ENCODE assay signal across 8 cellular contexts in genomic region chr1:27349784-27350672, GRCh38. TPM values are rescaled to one million over a fixed set of nuclear protein-coding genes. Genes with fewer than 3 reads are reported as not detected.
A peak's percentile ranks its signal among the peaks of the same experiment; 100 is the strongest.
DNase-seq lines count a peak whose midpoint lies in the region; ATAC-seq and TF ChIP-seq lines count a peak whose summit lies in the region.

No MANE protein-coding gene starts in this region.

- no peaks in the 10 kb centered on the region for H3K27me3 ChIP-seq in SK-N-SH (ENCODE audit: insufficient read depth)
- no peaks in the 10 kb centered on the region for H3K27me3 ChIP-seq in foreskin keratinocyte
- H3K27me3 ChIP-seq in osteoblast (ENCODE audit: insufficient read depth, low read length) = no peaks in the 10 kb centered on the region

- H3F3A ChIP-seq in SK-N-SH (replicated peaks; ENCODE audit: insufficient read depth) = no peaks in the 10 kb centered on the region

- H3K36me3 ChIP-seq in SK-N-SH (replicated peaks in 1 of 2; ENCODE audit: control insufficient read depth in 1 of 2, insufficient read depth in 2 of 2, low read length in 1 of 2) (no peaks in the 10 kb centered on the region), osteoblast (ENCODE audit: insufficient read depth, low read length) (peaks cover 2% of the 10 kb centered on the region)

- H2AFZ ChIP-seq in SK-N-SH (ENCODE audit: low read depth) = no peak overlapping the region
- H2AFZ ChIP-seq in osteoblast (ENCODE audit: low read length) = peak overlapping the region; percentile 41

- H3K79me2 ChIP-seq in SK-N-SH (ENCODE audit: insufficient read depth) = no peaks in the 10 kb centered on the region
- H3K79me2 ChIP-seq in osteoblast (ENCODE audit: insufficient read depth, low read length) = no peaks in the 10 kb centered on the region

- H3K4me1 ChIP-seq in SK-N-SH (ENCODE audit: control insufficient read depth in 1 of 2, insufficient read depth in 2 of 2, low read depth in 1 of 2, low read length in 1 of 2) (peaks cover 0 to 10% of the 10 kb centered on the region in 2 experiments; a peak in 1 of 4 replicates), foreskin keratinocyte (peaks cover 5% of the 10 kb centered on the region), osteoblast (ENCODE audit: insufficient read depth, low read length) (peaks cover 2% of the 10 kb centered on the region)

- no peaks in the 10 kb centered on the region for H4K20me1 ChIP-seq in SK-N-SH (ENCODE audit: insufficient read depth)
- H4K20me1 ChIP-seq in osteoblast (ENCODE audit: insufficient read depth, low read length) = no peaks in the 10 kb centered on the region

- H3K9me3 ChIP-seq in SK-N-SH (no peaks in the 10 kb centered on the region), osteoblast (ENCODE audit: low read depth, low read length) (no peaks in the 10 kb centered on the region)

- H3K9ac ChIP-seq in SK-N-SH = no peak overlapping the region

- 73% methylated on average over 43 of the region's 84 CpGs for WGBS in SK-N-SH (ENCODE audit: low lambda C conversion rate)

- TF ChIP-seq CTCF in SK-N-SH (IDR thresholded peaks at IDR 0.05) = no peak
- TF ChIP-seq CTCF in foreskin keratinocyte (conservative IDR thresholded peaks at IDR 0.05) = peak; percentile 0
- TF ChIP-seq CTCF in osteoblast (IDR thresholded peaks at IDR 0.05; ENCODE audit: extremely low read depth, low read depth, low read length) = no peak

- H3K27ac ChIP-seq in SK-N-SH (ENCODE audit: low read depth in 2 of 2, low read length in 1 of 2) (no peak overlapping the region), foreskin keratinocyte (no peak overlapping the region), osteoblast (ENCODE audit: low read depth, low read length) (no peak overlapping the region)

- H3K9me2 ChIP-seq in SK-N-SH = no peaks in the 10 kb centered on the region

- POLR2A ChIA-PET in SK-N-SH (lab: Yijun Ruan, JAX) = interaction anchor here (1.1 to 2.6 kb wide), 4 partner anchors 8 to 49 kb away, joined by 4 to 15 read pairs (median 5); partner anchors contain the start of gene MAP3K6

- TF ChIP-seq EP300 in SK-N-SH (IDR thresholded peaks at IDR 0.05; ENCODE audit: borderline replicate concordance in 1 of 2, low read depth in 1 of 2, low read length in 1 of 2) = no peak

- peak overlapping the region in 1 of 2 experiments; percentile 39; a peak in 2 of 4 replicates for H3K4me3 ChIP-seq in SK-N-SH (ENCODE audit: low read depth in 2 of 2, low read length in 1 of 2)
- H3K4me3 ChIP-seq in osteoblast (ENCODE audit: insufficient read depth, low read length) = peak overlapping the region; percentile 65

- CTCF ChIA-PET in SK-N-SH (lab: Yijun Ruan, JAX) = interaction anchor here (0.6 to 12.3 kb wide), 18 partner anchors 8 to 306 kb away, joined by 3 to 219 read pairs (median 4); partner anchors contain the start of genes MAP3K6 and SYTL1

- 0 out of 2 replicates have a peak overlapping the region, but pooled peaks have one; percentile 47 for H3K4me2 ChIP-seq in SK-N-SH
- H3K4me2 ChIP-seq in osteoblast (ENCODE audit: insufficient read depth, low read length) = peak overlapping the region; percentile 67

- no peak for TF ChIP-seq RAD21 in SK-N-SH (IDR thresholded peaks at IDR 0.05; ENCODE audit: low read length)

- peak; percentile 28 for DNase-seq in activated T-cell treated with anti-CD3 and anti-CD28 coated beads, Interleukin-2, amount 50 U/mL, for 1 hour
- no peak for DNase-seq in activated T-cell treated with anti-CD3 and anti-CD28 coated beads for 4 hours
- peak; percentile 94 for DNase-seq in SK-N-SH
- no peak for DNase-seq in foreskin keratinocyte
- peak; percentile 99 for DNase-seq in osteoblast (ENCODE audit: insufficient read length, low spot score, missing footprints)
- DNase-seq in Kasumi-1 (lab: John Stamatoyannopoulos, UW) = no peak

- ATAC-seq in foreskin keratinocyte (peak; percentile 29), HG03135 (IDR thresholded peaks at IDR 0.05; ENCODE audit: unreplicated experiment) (no peak), GM21390 (IDR thresholded peaks at IDR 0.05; ENCODE audit: unreplicated experiment) (no peak)

TF ChIP-seq in SK-N-SH, 30 proteins besides CTCF, POLR2A, EP300 and RAD21:
- TF ChIP-seq PBX3 (IDR thresholded peaks at IDR 0.05) (peak; percentile 90), SIN3A (IDR thresholded peaks at IDR 0.05; ENCODE audit: borderline replicate concordance, low read depth, low read length) (0 out of 2 replicates have a peak, but pooled peaks have one; percentile 15), IRF3 (IDR thresholded peaks at IDR 0.05; ENCODE audit: low read depth, low read length) (no peak), MXI1 (IDR thresholded peaks at IDR 0.05; ENCODE audit: low read depth, low read length) (peak; percentile 42; the same call in 1 of the 2 replicates), TAF1 (IDR thresholded peaks at IDR 0.05; ENCODE audit: borderline replicate concordance, low read depth, low read length) (no peak)

RNA-seq across cellular contexts. Expression of gene SYTL1, which starts 8.2 kb away (rescaled TPM):
- polyA plus RNA-seq in SK-N-SH (2012; rRNA removed) (2.0 and 3.0 TPM in 2 replicates), foreskin keratinocyte (49.6 and 62.4 TPM in 2 replicates)
- 0.21 and 0.52 TPM in 2 replicates for polyA plus RNA-seq in SK-N-SH (2012; cell fraction: cytosol; rRNA removed)
- 12.6 and 15.6 TPM in 2 replicates for polyA plus RNA-seq in SK-N-SH (2012; cell fraction: nucleus; rRNA removed)
- total RNA-seq in foreskin keratinocyte (42.3 and 49.3 TPM in 2 replicates), osteoblast (under 0.01 TPM in 1 of 2 replicates, not detected in the other)

RNA-seq across cellular contexts. Expression of gene MAP3K6, which starts 16.7 kb away (rescaled TPM):
- polyA plus RNA-seq in SK-N-SH (2012; rRNA removed) (14.5 and 17.3 TPM in 2 replicates), foreskin keratinocyte (41.0 and 44.0 TPM in 2 replicates)
- polyA plus RNA-seq in SK-N-SH (2012; cell fraction: cytosol; rRNA removed) = 3.9 and 6.9 TPM in 2 replicates
- polyA plus RNA-seq in SK-N-SH (2012; cell fraction: nucleus; rRNA removed) = 95.2 and 113 TPM in 2 replicates
- total RNA-seq in foreskin keratinocyte (43.3 and 44.7 TPM in 2 replicates), osteoblast (25.7 and 29.8 TPM in 2 replicates)

RNA-seq across cellular contexts. Expression of gene FCN3, which starts 24.6 kb away (rescaled TPM):
- polyA plus RNA-seq in SK-N-SH (2012; rRNA removed) = not detected in 2 replicates
- not detected in 2 replicates for polyA plus RNA-seq in SK-N-SH (2012; cell fraction: cytosol; rRNA removed)
- polyA plus RNA-seq in SK-N-SH (2012; cell fraction: nucleus; rRNA removed) = not detected in 2 replicates
- total RNA-seq in foreskin keratinocyte = not detected in 2 replicates
- 0.11 and 0.12 TPM in 2 replicates for polyA plus RNA-seq in foreskin keratinocyte
- total RNA-seq in osteoblast = not detected in 2 replicates

RNA-seq across cellular contexts. Expression of gene TMEM222, which starts 28.1 kb away (rescaled TPM):
- polyA plus RNA-seq in SK-N-SH (2012; rRNA removed) = 51.7 and 52.0 TPM in 2 replicates
- 23.5 and 37.2 TPM in 2 replicates for polyA plus RNA-seq in SK-N-SH (2012; cell fraction: cytosol; rRNA removed)
- 62.9 and 63.5 TPM in 2 replicates for polyA plus RNA-seq in SK-N-SH (2012; cell fraction: nucleus; rRNA removed)
- 31.5 and 34.6 TPM in 2 replicates for total RNA-seq in foreskin keratinocyte
- polyA plus RNA-seq in foreskin keratinocyte = 44.0 and 50.2 TPM in 2 replicates
- total RNA-seq in osteoblast = 23.9 and 30.4 TPM in 2 replicates

RNA-seq across cellular contexts. Expression of gene CD164L2, which starts 33.1 kb away (rescaled TPM):
- polyA plus RNA-seq in SK-N-SH (2012; rRNA removed) (0.05 TPM in 2 replicates), foreskin keratinocyte (3.2 and 4.5 TPM in 2 replicates)
- 0.03 and 0.05 TPM in 2 replicates for polyA plus RNA-seq in SK-N-SH (2012; cell fraction: cytosol; rRNA removed)
- 0.48 and 0.55 TPM in 2 replicates for polyA plus RNA-seq in SK-N-SH (2012; cell fraction: nucleus; rRNA removed)
- total RNA-seq in foreskin keratinocyte (1.7 and 2.7 TPM in 2 replicates), osteoblast (not detected in 2 replicates)

Comparison
In these comparisons a context has a peak if more than half of its experiments do, and no peak if none do; other contexts are left out.
1. DNase-seq: peak in activated T-cell treated with anti-CD3 and anti-CD28 coated beads, Interleukin-2, amount 50 U/mL, for 1 hour (single experiment), SK-N-SH (single experiment) and osteoblast (single experiment); none in activated T-cell treated with anti-CD3 and anti-CD28 coated beads for 4 hours (single experiment), foreskin keratinocyte (0 of 2) and Kasumi-1 (0 of 2).
2. RNA of gene SYTL1, which starts 8.2 kb away (total RNA-seq): 42.3 to 49.3 TPM in foreskin keratinocyte; under 0.01 TPM in osteoblast; every median in the first group is over 10 times any median in the second.